Comparison of ENCODE assay signal across 21 cellular contexts in the genomic region with DNA sequence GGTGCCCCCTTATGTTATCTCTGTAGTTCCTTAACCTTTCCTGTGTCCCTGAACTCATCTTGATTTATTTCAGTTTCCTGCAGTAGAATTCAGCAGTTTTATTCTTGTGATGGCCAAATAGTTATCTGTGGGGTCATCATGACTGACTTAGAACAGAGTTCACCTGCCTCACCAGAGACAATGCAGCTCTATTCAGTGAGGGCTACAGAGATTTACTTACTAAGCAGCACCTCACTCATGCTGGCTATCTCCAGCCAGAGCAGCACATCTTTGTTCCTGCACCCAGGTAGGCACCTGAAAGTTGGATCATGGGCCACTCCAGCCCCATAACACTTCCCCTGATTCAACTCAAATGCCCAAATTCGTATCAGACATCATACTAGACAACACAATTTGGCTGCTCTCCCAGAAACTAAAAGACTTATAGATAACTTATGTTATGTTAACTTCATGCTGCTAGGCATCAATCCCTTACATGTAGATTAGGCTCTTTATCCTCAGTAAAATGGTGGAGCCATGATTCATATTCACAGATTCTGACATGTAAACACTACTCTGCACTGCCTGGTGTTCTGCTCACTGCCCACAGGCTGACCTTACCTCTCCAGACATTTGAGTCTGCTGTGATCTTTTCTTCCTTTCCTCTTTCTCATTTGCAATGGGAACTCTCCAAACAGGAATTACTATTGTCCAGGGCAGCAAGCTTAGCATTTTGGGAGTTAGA.
"Had no signal": no experiment of that assay in that cellular context is flagged by ENCODE, and none has a peak within 500 bp of the region (broad histone marks: within the 10 kb centered on the region; RNA-seq: fewer than 3 reads in every experiment).

No MANE protein-coding gene starts in this region.

- H3K9me3 Mint-ChIP-seq: activated CD4-positive, alpha-beta T cell treated with anti-CD3 and anti-CD28 coated beads, Interleukin-2, amount 10 ng/mL, durations not matched to agents 24 days and 14 days; activated naive CD4-positive, alpha-beta T cell treated with anti-CD3 and anti-CD28 coated beads, Interleukin-2, amount 10 ng/mL, durations not matched to agents 7 days and 5 days; activated naive CD8-positive, alpha-beta T cell treated with anti-CD3 and anti-CD28 coated beads, Interleukin-2, amount 50 U/mL, for 24 hours; activated T-cell treated with anti-CD3 and anti-CD28 coated beads, Interleukin-2, amount 50 U/mL, for 4 hours; dendritic cell treated with granulocyte-macrophage colony-stimulating factor and Interleukin-4, amounts not matched to agents 40 ng/mL and 50 ng/mL, for 4 days; stimulated activated naive CD8-positive, alpha-beta T cell treated with anti-CD3 and anti-CD28 coated beads, Interleukin-15, amount 100 ng/mL, for 72 hours; T-cell had no signal

- H3K36me3 ChIP-seq: heart right ventricle, prostate gland, right atrium auricular region, suprapubic skin had no signal

- FAIRE-seq: endothelial cell of umbilical vein had no signal

- H3K4me3 ChIP-seq: heart right ventricle, prostate gland, right atrium auricular region, skin epidermis, suprapubic skin had no signal

- H3K27ac Mint-ChIP-seq: activated CD4-positive, alpha-beta T cell treated with anti-CD3 and anti-CD28 coated beads, Interleukin-2, amount 10 ng/mL, durations not matched to agents 24 days and 14 days; activated naive CD4-positive, alpha-beta T cell treated with anti-CD3 and anti-CD28 coated beads, Interleukin-2, amount 10 ng/mL, durations not matched to agents 7 days and 5 days; activated naive CD8-positive, alpha-beta T cell treated with anti-CD3 and anti-CD28 coated beads, Interleukin-2, amount 50 U/mL, for 24 hours; dendritic cell treated with granulocyte-macrophage colony-stimulating factor and Interleukin-4, amounts not matched to agents 40 ng/mL and 50 ng/mL, for 4 days; stimulated activated naive CD8-positive, alpha-beta T cell treated with anti-CD3 and anti-CD28 coated beads, Interleukin-15, amount 100 ng/mL, for 72 hours; T-cell had no signal

- H3K36me3 Mint-ChIP-seq: activated naive CD4-positive, alpha-beta T cell treated with anti-CD3 and anti-CD28 coated beads, Interleukin-2, amount 10 ng/mL, durations not matched to agents 7 days and 5 days; T-cell had no signal

- ATAC-seq: activated naive CD8-positive, alpha-beta T cell treated with anti-CD3 and anti-CD28 coated beads, Interleukin-2, amount 50 U/mL, for 24 hours; activated T-cell treated with anti-CD3 and anti-CD28 coated beads, Interleukin-2, amount 50 U/mL, for 4 hours; stimulated activated naive CD8-positive, alpha-beta T cell treated with anti-CD3 and anti-CD28 coated beads, Interleukin-15, amount 100 ng/mL, for 72 hours; T-cell had no signal

- DNase-seq: activated CD4-positive, alpha-beta T cell treated with anti-CD3 and anti-CD28 coated beads, Interleukin-2, amount 10 ng/mL, durations not matched to agents 24 days and 14 days; activated CD8-positive, alpha-beta memory T cell treated with anti-CD3 and anti-CD28 coated beads, Interleukin-2, amount 50 U/mL, for 4 hours; activated effector memory CD4-positive, alpha-beta T cell treated with Interleukin-2 at 50 U/mL for 16 hours; activated naive CD4-positive, alpha-beta T cell treated with anti-CD3 and anti-CD28 coated beads, Interleukin-2, amount 10 ng/mL, durations not matched to agents 7 days and 5 days; activated naive CD8-positive, alpha-beta T cell treated with anti-CD3 and anti-CD28 coated beads, Interleukin-2, amount 50 U/mL, for 24 hours; activated T-cell treated with anti-CD3 and anti-CD28 coated beads, Interleukin-2, amount 50 U/mL, for 4 hours; aorta; cerebellar nuclear complex; effector memory CD4-positive, alpha-beta T cell; heart right ventricle; kidney glomerular epithelial cell; left ventricle myocardium superior; stimulated activated naive CD8-positive, alpha-beta T cell treated with anti-CD3 and anti-CD28 coated beads, Interleukin-15, amount 100 ng/mL, for 72 hours; T-cell; trophoblast cell had no signal

- H3K27me3 Mint-ChIP-seq: activated naive CD8-positive, alpha-beta T cell treated with anti-CD3 and anti-CD28 coated beads, Interleukin-2, amount 50 U/mL, for 24 hours; dendritic cell treated with granulocyte-macrophage colony-stimulating factor and Interleukin-4, amounts not matched to agents 40 ng/mL and 50 ng/mL, for 4 days had no signal

- H3K4me3 Mint-ChIP-seq: activated CD4-positive, alpha-beta T cell treated with anti-CD3 and anti-CD28 coated beads, Interleukin-2, amount 10 ng/mL, durations not matched to agents 24 days and 14 days; activated naive CD4-positive, alpha-beta T cell treated with anti-CD3 and anti-CD28 coated beads, Interleukin-2, amount 10 ng/mL, durations not matched to agents 7 days and 5 days; activated naive CD8-positive, alpha-beta T cell treated with anti-CD3 and anti-CD28 coated beads, Interleukin-2, amount 50 U/mL, for 24 hours; activated T-cell treated with anti-CD3 and anti-CD28 coated beads, Interleukin-2, amount 50 U/mL, for 4 hours; dendritic cell treated with granulocyte-macrophage colony-stimulating factor and Interleukin-4, amounts not matched to agents 40 ng/mL and 50 ng/mL, for 4 days; stimulated activated naive CD8-positive, alpha-beta T cell treated with anti-CD3 and anti-CD28 coated beads, Interleukin-15, amount 100 ng/mL, for 72 hours; T-cell had no signal

- H3K9me3 ChIP-seq: heart right ventricle, prostate gland, right atrium auricular region, suprapubic skin had no signal

- H3K27me3 ChIP-seq: heart right ventricle, right atrium auricular region had no signal

- H3K4me1 ChIP-seq: prostate gland, suprapubic skin had no signal

- H3K4me1 Mint-ChIP-seq: activated naive CD4-positive, alpha-beta T cell treated with anti-CD3 and anti-CD28 coated beads, Interleukin-2, amount 10 ng/mL, durations not matched to agents 7 days and 5 days; activated naive CD8-positive, alpha-beta T cell treated with anti-CD3 and anti-CD28 coated beads, Interleukin-2, amount 50 U/mL, for 24 hours; stimulated activated naive CD8-positive, alpha-beta T cell treated with anti-CD3 and anti-CD28 coated beads, Interleukin-15, amount 100 ng/mL, for 72 hours; T-cell had no signal

- H3K27ac ChIP-seq: prostate gland, right atrium auricular region, skin epidermis, suprapubic skin had no signal
